In genomic region chr6:130020892-130021483, GRCh38 we compare ENCODE assay signal across 8 cellular contexts. TPM values are rescaled to one million over a fixed set of nuclear protein-coding genes. Genes with fewer than 3 reads are reported as not detected.
A peak's percentile ranks its signal among the peaks of the same experiment; 100 is the strongest.
DNase-seq lines count a peak whose midpoint lies in the region; ATAC-seq and TF ChIP-seq lines count a peak whose summit lies in the region.

No MANE protein-coding gene starts in this region.

- H3K4me1 Mint-ChIP-seq in activated CD4-positive, alpha-beta T cell treated with anti-CD3 and anti-CD28 coated beads, Interleukin-2, amount 10 ng/mL, durations not matched to agents 24 days and 14 days = peaks cover 17% of the 10 kb centered on the region

- H3K27me3 Mint-ChIP-seq in activated CD4-positive, alpha-beta T cell treated with anti-CD3 and anti-CD28 coated beads, Interleukin-2, amount 10 ng/mL, durations not matched to agents 24 days and 14 days = peaks cover 12% of the 10 kb centered on the region

- H3K4me1 ChIP-seq in left lung = peaks cover 0 to 13% of the 10 kb centered on the region in 2 donors

- H3K27ac ChIP-seq in left lung = peak overlapping the region; percentile 84 to 86

- DNase-seq in AML-193 (lab: John Stamatoyannopoulos, UW) (peak; percentile 94 to 95), NCI-H446 treated with DMSO at 0.1 percent for 48 hours (lab: John Stamatoyannopoulos, UW) (peak; percentile 28), dermis blood vessel endothelial cell (peak; percentile 96), left lung (peak; percentile 37 to 82)
- peak; percentile 94 for DNase-seq in activated CD4-positive, alpha-beta T cell treated with anti-CD3 and anti-CD28 coated beads, Interleukin-2, amount 10 ng/mL, durations not matched to agents 24 days and 14 days
- DNase-seq in stimulated activated CD4-positive, alpha-beta T cell treated with anti-CD3 and anti-CD28 coated beads, Interleukin-2, amount 100 ng/mL, for 4 hours (ENCODE audit: low read depth) = peak; percentile 70

- H3K27ac Mint-ChIP-seq in activated CD4-positive, alpha-beta T cell treated with anti-CD3 and anti-CD28 coated beads, Interleukin-2, amount 10 ng/mL, durations not matched to agents 24 days and 14 days = peak overlapping the region; percentile 93

- no peaks in the 10 kb centered on the region for H3K9me3 ChIP-seq in left lung

- H3K4me3 Mint-ChIP-seq in activated CD4-positive, alpha-beta T cell treated with anti-CD3 and anti-CD28 coated beads, Interleukin-2, amount 10 ng/mL, durations not matched to agents 24 days and 14 days = peak overlapping the region; percentile 95

- intact Hi-C loops in activated CD4-positive, alpha-beta T cell treated with anti-CD3 and anti-CD28 coated beads, Interleukin-2, amount 10 ng/mL, durations not matched to agents 24 days and 14 days (cut with micrococcal nuclease) = loop anchor here (1.0 to 10.0 kb wide), 7 partner anchors 85 to 494 kb away; no protein-coding TSS in a partner anchor
- intact Hi-C loops in left lung (cut with DNase I) = loop anchor here in 1 of 2 donors (10.0 kb wide), 1 partner anchor 116 kb away; no protein-coding TSS in a partner anchor

- TF ChIP-seq CTCF in left lung (IDR thresholded peaks at IDR 0.05) = peak; percentile 68 to 74

- peaks cover 5% of the 10 kb centered on the region for H3K9me3 Mint-ChIP-seq in activated CD4-positive, alpha-beta T cell treated with anti-CD3 and anti-CD28 coated beads, Interleukin-2, amount 10 ng/mL, durations not matched to agents 24 days and 14 days

- ATAC-seq in GM18909 (IDR thresholded peaks at IDR 0.05; ENCODE audit: poor library complexity, unreplicated experiment) = peak; percentile 66
- peak; percentile 52 for ATAC-seq in HG03196 (IDR thresholded peaks at IDR 0.05; ENCODE audit: unreplicated experiment)
- ATAC-seq in left lung = peak; percentile 91

- H3K27me3 ChIP-seq in left lung = no peaks in the 10 kb centered on the region

- H3K36me3 ChIP-seq in left lung = no peaks in the 10 kb centered on the region

- peak overlapping the region; percentile 73 to 86 for H3K4me3 ChIP-seq in left lung

- H3K36me3 Mint-ChIP-seq in activated CD4-positive, alpha-beta T cell treated with anti-CD3 and anti-CD28 coated beads, Interleukin-2, amount 10 ng/mL, durations not matched to agents 24 days and 14 days (ENCODE audit: low read depth) = peaks cover 30% of the 10 kb centered on the region

RNA-seq across cellular contexts. Expression of gene L3MBTL3, which starts 2.6 kb away (rescaled TPM):
- total RNA-seq in activated CD4-positive, alpha-beta T cell treated with anti-CD3 and anti-CD28 coated beads, Interleukin-2, amount 10 ng/mL, durations not matched to agents 24 days and 14 days = 5.4 and 8.1 TPM in 2 replicates
- 34.7 and 54.7 TPM in 2 replicates for total RNA-seq in dermis blood vessel endothelial cell
- 1 to 10 TPM; 5.7 to 6.4 TPM for total RNA-seq in left lung

Comparison
In these comparisons a context has a peak if more than half of its experiments do, and no peak if none do; other contexts are left out.
1. Peak in every context shown above with its lines: DNase-seq, ATAC-seq, H3K4me3 ChIP-seq and H3K27ac ChIP-seq.
2. DNase-seq: peak in every context shown above with its lines; median percentile 96 in dermis blood vessel endothelial cell; 94 in AML-193; 94 in activated CD4-positive, alpha-beta T cell treated with anti-CD3 and anti-CD28 coated beads, Interleukin-2, amount 10 ng/mL, durations not matched to agents 24 days and 14 days; 70 in stimulated activated CD4-positive, alpha-beta T cell treated with anti-CD3 and anti-CD28 coated beads, Interleukin-2, amount 100 ng/mL, for 4 hours; 60 in left lung; 28 in NCI-H446 treated with DMSO at 0.1 percent for 48 hours.